Comparison of ENCODE assay signal across 23 cellular contexts in genomic region chr7:50717186-50717585, GRCh38.
"Had no signal": no experiment of that assay in that cellular context is flagged by ENCODE, and none has a peak within 500 bp of the region (broad histone marks: within the 10 kb centered on the region; RNA-seq: fewer than 3 reads in every experiment).

No MANE protein-coding gene starts in this region.

- H3K27me3 Mint-ChIP-seq: type B pancreatic cell had no signal

- H3K36me3 Mint-ChIP-seq: mesothelial cell of epicardium; natural killer cell treated with Interleukin-12 subunit alpha and Interleukin-12 subunit beta and Interleukin-15 and Interleukin-18, amount 100 ng/mL, for 72 hours; type B pancreatic cell had no signal

- H3K27ac Mint-ChIP-seq: mesothelial cell of epicardium; natural killer cell treated with Interleukin-12 subunit alpha and Interleukin-12 subunit beta and Interleukin-15 and Interleukin-18, amount 100 ng/mL, for 72 hours; neural progenitor cell; progenitor cell of endocrine pancreas; type B pancreatic cell had no signal

- H3K4me3 Mint-ChIP-seq: mesothelial cell of epicardium; naive B cell; natural killer cell treated with Interleukin-12 subunit alpha and Interleukin-12 subunit beta and Interleukin-15 and Interleukin-18, amount 100 ng/mL, for 72 hours; neural progenitor cell; type B pancreatic cell had no signal

- DNase-seq: cortex of kidney; foreskin fibroblast; gastrocnemius medialis; hippocampal formation; left cardiac atrium; left lung; mesenchymal stem cell; mucosa of descending colon; naive B cell; right lobe of liver; small intestine; stimulated activated CD4-positive, alpha-beta T cell treated with anti-CD3 and anti-CD28 coated beads, Interleukin-15, amount 100 ng/mL, for 24 hours; stimulated activated CD4-positive, alpha-beta T cell treated with anti-CD3 and anti-CD28 coated beads, Interleukin-2, amount 100 ng/mL, for 48 hours; stimulated activated naive CD8-positive, alpha-beta T cell treated with anti-CD3 and anti-CD28 coated beads, Interleukin-15, Interleukin-2, amounts not matched to agents 100 U/mL and 50 U/mL, for 24 hours; substantia nigra; testis; tibial artery had no signal

- ATAC-seq: esophagus mucosa; gastrocnemius medialis; left cardiac atrium; left lung; mucosa of descending colon; stimulated activated naive CD8-positive, alpha-beta T cell treated with anti-CD3 and anti-CD28 coated beads, Interleukin-15, Interleukin-2, amounts not matched to agents 100 U/mL and 50 U/mL, for 24 hours had no signal

- H3K4me1 Mint-ChIP-seq: naive B cell had no signal

- H3K9me3 Mint-ChIP-seq: mesothelial cell of epicardium, type B pancreatic cell had no signal
